21 cellular contexts compared by ENCODE assay signal in the genomic region with DNA sequence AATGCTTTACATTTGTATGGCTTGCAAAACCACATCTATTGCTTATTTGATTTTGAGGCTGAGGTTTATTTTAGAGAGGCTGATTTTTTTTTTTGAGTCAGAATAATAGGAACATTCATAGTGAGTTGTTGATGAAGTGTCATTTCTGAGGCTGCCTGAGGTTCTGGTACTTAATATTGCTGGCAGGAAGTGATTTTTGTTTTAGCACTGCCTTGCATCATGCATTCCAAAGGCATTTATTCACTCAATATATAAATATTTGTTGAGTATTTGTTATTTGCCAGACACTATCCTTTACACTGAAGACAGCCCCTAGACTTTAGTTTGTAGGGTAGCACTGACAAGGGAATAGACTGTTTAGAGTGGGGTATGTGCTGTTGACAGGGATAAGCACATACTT. TPM values are rescaled to one million over a fixed set of nuclear protein-coding genes. Genes with fewer than 3 reads are reported as not detected.
DNase-seq lines count a peak whose midpoint lies in the region; ATAC-seq and TF ChIP-seq lines count a peak whose summit lies in the region.
"Had no signal": no experiment of that assay in that cellular context is flagged by ENCODE, and none has a peak within 500 bp of the region (broad histone marks: within the 10 kb centered on the region; RNA-seq: fewer than 3 reads in every experiment).

No MANE protein-coding gene starts in this region.

- H3K4me3 Mint-ChIP-seq in activated naive CD4-positive, alpha-beta T cell treated with anti-CD3 and anti-CD28 coated beads, Interleukin-2, amount 50 U/mL, for 24 hours, result peak overlapping the region; percentile 56
- no peak overlapping the region for H3K4me3 Mint-ChIP-seq in activated naive CD8-positive, alpha-beta T cell treated with anti-CD3 and anti-CD28 coated beads for 36 hours

- no peaks in the 10 kb centered on the region for H3K9me3 Mint-ChIP-seq in activated naive CD4-positive, alpha-beta T cell treated with anti-CD3 and anti-CD28 coated beads, Interleukin-2, amount 50 U/mL, for 24 hours
- H3K9me3 Mint-ChIP-seq in activated naive CD8-positive, alpha-beta T cell treated with anti-CD3 and anti-CD28 coated beads for 36 hours, result no peaks in the 10 kb centered on the region
- H3K9me3 Mint-ChIP-seq: activated naive CD4-positive, alpha-beta T cell treated with anti-CD3 and anti-CD28 coated beads, Interleukin-2, amount 50 U/mL, for 72 hours had no signal

- no peak for ATAC-seq in HG02973 (IDR thresholded peaks at IDR 0.05; ENCODE audit: unreplicated experiment)
- ATAC-seq in GM21528 (IDR thresholded peaks at IDR 0.05; ENCODE audit: low FRiP score, unreplicated experiment), result no peak
- no peak for ATAC-seq in GM18520 (IDR thresholded peaks at IDR 0.05; ENCODE audit: unreplicated experiment)
- ATAC-seq: activated naive CD4-positive, alpha-beta T cell treated with anti-CD3 and anti-CD28 coated beads, Interleukin-2, amount 50 U/mL, for 72 hours; body of pancreas; esophagus mucosa; HepG2; left cardiac atrium had no signal

- H3K4me3 ChIP-seq in adipocyte (ENCODE audit: low read length) (peak overlapping the region; percentile 2), fibroblast of villous mesenchyme (ENCODE audit: low read depth, low read length) (no peak overlapping the region)
- H3K4me3 ChIP-seq: body of pancreas had no signal

- peaks cover 22% of the 10 kb centered on the region for H3K4me1 ChIP-seq in adipocyte (ENCODE audit: control insufficient read depth, insufficient read depth, low read length)

- no peak overlapping the region for H3K9ac ChIP-seq in adipocyte (ENCODE audit: low read length)

- no peak for DNase-seq in activated naive CD4-positive, alpha-beta T cell (lab: John Stamatoyannopoulos, UW)
- DNase-seq in adipocyte (ENCODE audit: low read depth) (peak; percentile 29), fibroblast of villous mesenchyme (ENCODE audit: low read depth) (peak; percentile 15)
- no peak for DNase-seq in activated naive CD8-positive, alpha-beta T cell treated with anti-CD3 and anti-CD28 coated beads for 36 hours
- DNase-seq: 8988T; activated T-cell treated with anti-CD3 and anti-CD28 coated beads for 4 hours; DMS53; left cardiac atrium; NCI-H187 treated with DMSO at 0.1 percent for 48 hours; NCI-H446; stimulated activated CD4-positive, alpha-beta T cell treated with anti-CD3 and anti-CD28 coated beads, Interleukin-12 subunit alpha, Interleukin-12 subunit beta, amount 100 ng/mL, for 4 hours; T-helper 1 cell had no signal

- no peaks in the 10 kb centered on the region for H3K9me3 ChIP-seq in adipocyte (ENCODE audit: control insufficient read depth, low read length)
- H3K9me3 ChIP-seq: body of pancreas, neutrophil had no signal

- H3K27me3 ChIP-seq in adipocyte (replicated peaks; ENCODE audit: control insufficient read depth, insufficient read depth, low read length), result no peaks in the 10 kb centered on the region
- H3K27me3 ChIP-seq: body of pancreas, neutrophil had no signal

- H3K36me3 ChIP-seq in adipocyte (ENCODE audit: control insufficient read depth, insufficient read depth, low read length, severe bottlenecking), result peaks cover 53% of the 10 kb centered on the region

- no peak for TF ChIP-seq CTCF in fibroblast of villous mesenchyme (IDR thresholded peaks at IDR 0.05; ENCODE audit: insufficient read depth, low read depth, low read length)

- no peak overlapping the region for H3K27ac Mint-ChIP-seq in activated naive CD4-positive, alpha-beta T cell treated with anti-CD3 and anti-CD28 coated beads, Interleukin-2, amount 50 U/mL, for 24 hours
- no peak overlapping the region for H3K27ac Mint-ChIP-seq in activated naive CD8-positive, alpha-beta T cell treated with anti-CD3 and anti-CD28 coated beads for 36 hours
- H3K27ac Mint-ChIP-seq: activated naive CD4-positive, alpha-beta T cell treated with anti-CD3 and anti-CD28 coated beads, Interleukin-2, amount 50 U/mL, for 72 hours had no signal

- H3K4me1 Mint-ChIP-seq in activated naive CD4-positive, alpha-beta T cell treated with anti-CD3 and anti-CD28 coated beads, Interleukin-2, amount 50 U/mL, for 24 hours, result peaks cover 16% of the 10 kb centered on the region
- H3K4me1 Mint-ChIP-seq in activated naive CD8-positive, alpha-beta T cell treated with anti-CD3 and anti-CD28 coated beads for 36 hours, result peaks cover 9% of the 10 kb centered on the region

- H3K36me3 Mint-ChIP-seq in activated naive CD4-positive, alpha-beta T cell treated with anti-CD3 and anti-CD28 coated beads, Interleukin-2, amount 50 U/mL, for 24 hours, result peaks cover 5% of the 10 kb centered on the region
- peaks cover 15% of the 10 kb centered on the region for H3K36me3 Mint-ChIP-seq in activated naive CD8-positive, alpha-beta T cell treated with anti-CD3 and anti-CD28 coated beads for 36 hours

- no peaks in the 10 kb centered on the region for H3K27me3 Mint-ChIP-seq in activated naive CD4-positive, alpha-beta T cell treated with anti-CD3 and anti-CD28 coated beads, Interleukin-2, amount 50 U/mL, for 24 hours
- no peaks in the 10 kb centered on the region for H3K27me3 Mint-ChIP-seq in activated naive CD8-positive, alpha-beta T cell treated with anti-CD3 and anti-CD28 coated beads for 36 hours

RNA-seq across cellular contexts. Expression of a gene that starts 2.7 kb away (rescaled TPM):
- total RNA-seq in fibroblast of villous mesenchyme, result 20.9 and 22.9 TPM in 2 replicates
- total RNA-seq in activated naive CD8-positive, alpha-beta T cell treated with anti-CD3 and anti-CD28 coated beads for 36 hours, result 10 to 100 TPM; 39.7 to 44.2 TPM

RNA-seq across cellular contexts. Expression of a gene that starts 58.4 kb away (rescaled TPM):
- total RNA-seq in fibroblast of villous mesenchyme, result not detected in 2 replicates
- total RNA-seq in activated naive CD8-positive, alpha-beta T cell treated with anti-CD3 and anti-CD28 coated beads for 36 hours, result not detected
- total RNA-seq: activated naive CD4-positive, alpha-beta T cell treated with anti-CD3 and anti-CD28 coated beads, Interleukin-2, amount 50 U/mL, for 72 hours; body of pancreas; esophagus mucosa; HepG2; left cardiac atrium had no signal

Comparison
In these comparisons a context has a peak if more than half of its experiments do, and no peak if none do; other contexts are left out.
1. DNase-seq: peak in adipocyte (single experiment) and fibroblast of villous mesenchyme (single experiment); none in activated naive CD4-positive, alpha-beta T cell (0 of 4) and activated naive CD8-positive, alpha-beta T cell treated with anti-CD3 and anti-CD28 coated beads for 36 hours (single experiment).